17 cellular contexts compared by ENCODE assay signal in the genomic region with DNA sequence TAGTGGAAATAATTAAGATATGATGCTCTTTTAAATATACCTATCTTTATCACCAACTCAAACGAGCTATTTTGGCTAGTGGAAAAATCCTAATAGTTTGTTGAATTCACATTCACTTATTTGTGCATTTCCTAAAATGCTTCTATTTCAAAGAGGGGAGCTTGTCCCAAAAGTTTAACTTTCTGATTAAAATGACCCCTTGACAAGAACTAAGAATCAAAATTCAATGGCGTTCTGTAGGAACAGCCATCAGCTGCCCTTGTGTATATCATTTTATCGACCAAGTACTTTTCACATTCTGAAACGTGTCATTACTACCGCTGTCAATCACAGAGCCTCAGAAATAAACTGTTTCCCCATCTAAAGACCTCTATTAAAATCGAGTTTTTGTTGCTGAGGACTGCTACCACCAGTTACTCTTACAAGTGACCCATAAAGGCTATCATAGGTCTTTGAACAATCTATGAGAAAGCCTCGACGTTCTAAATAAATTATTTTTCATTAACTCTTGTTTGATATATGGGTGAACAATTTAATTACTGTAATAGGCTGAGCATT. TPM values are rescaled to one million over a fixed set of nuclear protein-coding genes. Genes with fewer than 3 reads are reported as not detected.
DNase-seq lines count a peak whose midpoint lies in the region; ATAC-seq and TF ChIP-seq lines count a peak whose summit lies in the region.
"Had no signal": no experiment of that assay in that cellular context is flagged by ENCODE, and none has a peak within 500 bp of the region (broad histone marks: within the 10 kb centered on the region; RNA-seq: fewer than 3 reads in every experiment).

No MANE protein-coding gene starts in this region.

- H4K20me1 ChIP-seq in KMS-11 (ENCODE audit: insufficient read depth) = no peaks in the 10 kb centered on the region

- peaks cover 27% of the 10 kb centered on the region for H3K27me3 ChIP-seq in KMS-11 (ENCODE audit: insufficient read depth, low read depth)

- no peak overlapping the region for H3K4me3 ChIP-seq in KMS-11 (IDR thresholded peaks at IDR 0.05; ENCODE audit: insufficient read depth, low read depth, low read length)
- H3K4me3 ChIP-seq: cardiac muscle cell had no signal

- H3K79me2 ChIP-seq in KMS-11 (ENCODE audit: insufficient read depth, low read depth) = peaks cover 17% of the 10 kb centered on the region

- no peak overlapping the region for H3K27ac ChIP-seq in KMS-11
- H3K27ac ChIP-seq: cardiac muscle cell, gastroesophageal sphincter, neural progenitor cell, testis had no signal

- H2AFZ ChIP-seq in KMS-11 (ENCODE audit: low read depth) = no peak overlapping the region
- H2AFZ ChIP-seq: neural progenitor cell had no signal

- no peak overlapping the region for H3K9ac ChIP-seq in KMS-11
- H3K9ac ChIP-seq: neural progenitor cell had no signal

- H3K27ac Mint-ChIP-seq in activated T-cell treated with anti-CD3 and anti-CD28 coated beads, Interleukin-2, amount 50 U/mL, for 72 hours = peak overlapping the region; percentile 83
- peak overlapping the region in 1 of 2 donors; percentile 46 for H3K27ac Mint-ChIP-seq in effector memory CD8-positive, alpha-beta T cell
- H3K27ac Mint-ChIP-seq in progenitor cell of endocrine pancreas = peak overlapping the region; percentile 27
- H3K27ac Mint-ChIP-seq: neural progenitor cell had no signal

- H3K36me3 ChIP-seq in KMS-11 (ENCODE audit: insufficient read depth) = no peaks in the 10 kb centered on the region
- H3K36me3 ChIP-seq: cardiac muscle cell, gastroesophageal sphincter, neural progenitor cell had no signal

- peaks cover 20% of the 10 kb centered on the region for H3K4me1 Mint-ChIP-seq in activated T-cell treated with anti-CD3 and anti-CD28 coated beads, Interleukin-2, amount 50 U/mL, for 72 hours (ENCODE audit: low read depth)
- H3K4me1 Mint-ChIP-seq in effector memory CD8-positive, alpha-beta T cell (ENCODE audit: low read depth in 2 of 2) = peaks cover 11 to 17% of the 10 kb centered on the region in 2 donors
- peaks cover 4% of the 10 kb centered on the region for H3K4me1 Mint-ChIP-seq in progenitor cell of endocrine pancreas (ENCODE audit: low read depth)

- no peak for TF ChIP-seq CTCF in KMS-11 (conservative IDR thresholded peaks at IDR 0.05; ENCODE audit: low read depth, low read length)
- no peak for TF ChIP-seq CTCF in progenitor cell of endocrine pancreas (IDR thresholded peaks at IDR 0.05; ENCODE audit: unreplicated experiment)

- H3K4me3 Mint-ChIP-seq in activated T-cell treated with anti-CD3 and anti-CD28 coated beads, Interleukin-2, amount 50 U/mL, for 72 hours = peak overlapping the region in 1 of 2 donors; percentile 14
- peak overlapping the region; percentile 10 to 35 for H3K4me3 Mint-ChIP-seq in effector memory CD8-positive, alpha-beta T cell
- H3K4me3 Mint-ChIP-seq in progenitor cell of endocrine pancreas (ENCODE audit: low read depth) = no peak overlapping the region

- H3K36me3 Mint-ChIP-seq in activated T-cell treated with anti-CD3 and anti-CD28 coated beads, Interleukin-2, amount 50 U/mL, for 72 hours (ENCODE audit: insufficient read depth in 2 of 2) = peaks cover 0 to 2% of the 10 kb centered on the region in 2 donors
- peaks cover 57% of the 10 kb centered on the region for H3K36me3 Mint-ChIP-seq in effector memory CD8-positive, alpha-beta T cell (ENCODE audit: insufficient read depth)
- no peaks in the 10 kb centered on the region for H3K36me3 Mint-ChIP-seq in progenitor cell of endocrine pancreas (ENCODE audit: insufficient read depth)
- H3K36me3 Mint-ChIP-seq: activated naive CD8-positive, alpha-beta T cell treated with anti-CD3 and anti-CD28 coated beads, Interleukin-2, amount 10 ng/mL, durations not matched to agents 7 days and 5 days had no signal

- peaks cover 38% of the 10 kb centered on the region for H3K4me1 ChIP-seq in KMS-11 (ENCODE audit: low read depth, poor library complexity, severe bottlenecking)

- peaks cover 74% of the 10 kb centered on the region for H3K27me3 Mint-ChIP-seq in activated T-cell treated with anti-CD3 and anti-CD28 coated beads, Interleukin-2, amount 50 U/mL, for 72 hours (ENCODE audit: low read depth)
- peaks cover 56 to 65% of the 10 kb centered on the region in 2 donors for H3K27me3 Mint-ChIP-seq in effector memory CD8-positive, alpha-beta T cell
- peaks cover 78% of the 10 kb centered on the region for H3K27me3 Mint-ChIP-seq in progenitor cell of endocrine pancreas

- H3K4me2 ChIP-seq in KMS-11 = peak overlapping the region; percentile 70

- no peak for ATAC-seq in activated T-cell treated with anti-CD3 and anti-CD28 coated beads, Interleukin-2, amount 50 U/mL, for 72 hours (replicated peaks in 1 of 2)
- ATAC-seq in effector memory CD8-positive, alpha-beta T cell (replicated peaks) = no peak
- ATAC-seq: gastroesophageal sphincter, left cardiac atrium had no signal

- H3K9me3 Mint-ChIP-seq in activated T-cell treated with anti-CD3 and anti-CD28 coated beads, Interleukin-2, amount 50 U/mL, for 72 hours = no peaks in the 10 kb centered on the region
- no peaks in the 10 kb centered on the region for H3K9me3 Mint-ChIP-seq in effector memory CD8-positive, alpha-beta T cell
- H3K9me3 Mint-ChIP-seq in progenitor cell of endocrine pancreas (ENCODE audit: low read depth) = no peaks in the 10 kb centered on the region
- H3K9me3 Mint-ChIP-seq: activated naive CD8-positive, alpha-beta T cell treated with anti-CD3 and anti-CD28 coated beads, Interleukin-2, amount 10 ng/mL, durations not matched to agents 7 days and 5 days; activated T-cell treated with anti-CD3 and anti-CD28 coated beads, Interleukin-2, amount 50 U/mL, for 24 hours had no signal

- no peak for DNase-seq in activated T-cell treated with anti-CD3 and anti-CD28 coated beads, Interleukin-2, amount 50 U/mL, for 72 hours
- DNase-seq in activated T-cell treated with anti-CD3 and anti-CD28 coated beads, Interleukin-2, amount 50 U/mL, for 1 hour = no peak
- DNase-seq in effector memory CD8-positive, alpha-beta T cell = no peak
- DNase-seq in progenitor cell of endocrine pancreas (ENCODE audit: low spot score, unreplicated experiment) (no peak), HT-29 (ENCODE audit: low spot score) (no peak), LoVo (ENCODE audit: low spot score) (no peak), T1000 (lab: John Stamatoyannopoulos, UW) (no peak)
- DNase-seq: activated naive CD8-positive, alpha-beta T cell treated with anti-CD3 and anti-CD28 coated beads, Interleukin-2, amount 10 ng/mL, durations not matched to agents 7 days and 5 days; activated T-cell treated with anti-CD3 and anti-CD28 coated beads, Interleukin-2, amount 50 U/mL, for 24 hours; left cardiac atrium; NCI-H2029 treated with DMSO at 0.1 percent for 48 hours; NCI-H446 treated with DMSO at 0.1 percent for 48 hours; testis had no signal

RNA-seq across cellular contexts. Expression of a gene that starts 1.5 kb away (rescaled TPM):
- 1 to 10 TPM in 1 of 2 donors, under 1 TPM in 1; 0.55 to 1.0 TPM for total RNA-seq in activated T-cell treated with anti-CD3 and anti-CD28 coated beads, Interleukin-2, amount 50 U/mL, for 72 hours
- total RNA-seq in progenitor cell of endocrine pancreas = 0.19 and 0.29 TPM in 2 replicates
- 0.20 and 0.31 TPM in 2 replicates for total RNA-seq in HT-29 (2014; rRNA removed; shearing (Covaris generic))
- total RNA-seq: cardiac muscle cell had no signal

RNA-seq across cellular contexts. Expression of a gene that starts 48.1 kb away (rescaled TPM):
- 1,000 to 10,000 TPM; 1,036 to 1,053 TPM for total RNA-seq in activated T-cell treated with anti-CD3 and anti-CD28 coated beads, Interleukin-2, amount 50 U/mL, for 72 hours
- total RNA-seq in progenitor cell of endocrine pancreas = 589 and 604 TPM in 2 replicates
- 233 and 255 TPM in 2 replicates for total RNA-seq in HT-29 (2014; rRNA removed; shearing (Covaris generic))
